21 cellular contexts compared by ENCODE assay signal in genomic region chr7:152602962-152603361, GRCh38.
"Had no signal": no experiment of that assay in that cellular context is flagged by ENCODE, and none has a peak within 500 bp of the region (broad histone marks: within the 10 kb centered on the region; RNA-seq: fewer than 3 reads in every experiment).

No MANE protein-coding gene starts in this region.

- H3K27me3 Mint-ChIP-seq: activated T-helper 17 cell treated with anti-CD3 and anti-CD28 coated beads, Interleukin-2, amount 50 U/mL, for 72 hours; progenitor cell of endocrine pancreas; T-cell had no signal

- ATAC-seq: activated T-helper 17 cell treated with anti-CD3 and anti-CD28 coated beads, Interleukin-2, amount 50 U/mL, for 72 hours; left colon; naive thymus-derived CD4-positive, alpha-beta T cell; sciatic nerve; T-cell had no signal

- H3K27ac Mint-ChIP-seq: activated naive CD4-positive, alpha-beta T cell treated with anti-CD3 and anti-CD28 coated beads, Interleukin-2, amount 10 ng/mL, durations not matched to agents 7 days and 5 days; activated T-helper 17 cell treated with anti-CD3 and anti-CD28 coated beads, Interleukin-2, amount 50 U/mL, for 72 hours; brain; immature natural killer cell; naive thymus-derived CD4-positive, alpha-beta T cell; progenitor cell of endocrine pancreas; stimulated activated naive CD8-positive, alpha-beta T cell treated with anti-CD3 and anti-CD28 coated beads, Interleukin-15, Interleukin-2, amounts not matched to agents 100 ng/mL and 50 ng/mL, for 24 hours; T-cell had no signal

- H3K4me3 ChIP-seq: lung, upper lobe of left lung had no signal

- H3K36me3 Mint-ChIP-seq: activated naive CD4-positive, alpha-beta T cell treated with anti-CD3 and anti-CD28 coated beads, Interleukin-2, amount 10 ng/mL, durations not matched to agents 7 days and 5 days; brain; immature natural killer cell; naive thymus-derived CD4-positive, alpha-beta T cell; T-cell had no signal

- DNase-seq: activated CD4-positive, alpha-beta T cell treated with anti-CD3 and anti-CD28 coated beads for 48 hours; activated CD8-positive, alpha-beta memory T cell treated with anti-CD3 and anti-CD28 coated beads for 24 hours; activated naive CD4-positive, alpha-beta T cell treated with anti-CD3 and anti-CD28 coated beads, Interleukin-2, amount 10 ng/mL, durations not matched to agents 7 days and 5 days; cerebellar nuclear complex; dermis blood vessel endothelial cell; immature natural killer cell; left colon; naive thymus-derived CD4-positive, alpha-beta T cell; nucleus accumbens; stimulated activated CD4-positive, alpha-beta T cell treated with anti-CD3 and anti-CD28 coated beads, Interleukin-2, amount 100 ng/mL, for 48 hours; stimulated activated CD8-positive, alpha-beta memory T cell treated with anti-CD3 and anti-CD28 coated beads, Interleukin-4, amount 100 ng/mL, for 48 hours; T-cell; T1000; upper lobe of left lung; WERI-Rb-1 had no signal

- H3K4me3 Mint-ChIP-seq: activated naive CD4-positive, alpha-beta T cell treated with anti-CD3 and anti-CD28 coated beads, Interleukin-2, amount 10 ng/mL, durations not matched to agents 7 days and 5 days; activated T-helper 17 cell treated with anti-CD3 and anti-CD28 coated beads, Interleukin-2, amount 50 U/mL, for 72 hours; brain; immature natural killer cell; naive thymus-derived CD4-positive, alpha-beta T cell; stimulated activated naive CD8-positive, alpha-beta T cell treated with anti-CD3 and anti-CD28 coated beads, Interleukin-15, Interleukin-2, amounts not matched to agents 100 ng/mL and 50 ng/mL, for 24 hours; T-cell had no signal

- H3K9me3 Mint-ChIP-seq: activated naive CD4-positive, alpha-beta T cell treated with anti-CD3 and anti-CD28 coated beads, Interleukin-2, amount 10 ng/mL, durations not matched to agents 7 days and 5 days; activated T-helper 17 cell treated with anti-CD3 and anti-CD28 coated beads, Interleukin-2, amount 50 U/mL, for 72 hours; brain; immature natural killer cell; naive thymus-derived CD4-positive, alpha-beta T cell; stimulated activated naive CD8-positive, alpha-beta T cell treated with anti-CD3 and anti-CD28 coated beads, Interleukin-15, Interleukin-2, amounts not matched to agents 100 ng/mL and 50 ng/mL, for 24 hours; T-cell had no signal

- H3K4me1 Mint-ChIP-seq: activated naive CD4-positive, alpha-beta T cell treated with anti-CD3 and anti-CD28 coated beads, Interleukin-2, amount 10 ng/mL, durations not matched to agents 7 days and 5 days; activated T-helper 17 cell treated with anti-CD3 and anti-CD28 coated beads, Interleukin-2, amount 50 U/mL, for 72 hours; brain; immature natural killer cell; naive thymus-derived CD4-positive, alpha-beta T cell; T-cell had no signal

- H3K27ac ChIP-seq: upper lobe of left lung, WERI-Rb-1 had no signal
